18 cellular contexts compared by ENCODE assay signal in the genomic region with DNA sequence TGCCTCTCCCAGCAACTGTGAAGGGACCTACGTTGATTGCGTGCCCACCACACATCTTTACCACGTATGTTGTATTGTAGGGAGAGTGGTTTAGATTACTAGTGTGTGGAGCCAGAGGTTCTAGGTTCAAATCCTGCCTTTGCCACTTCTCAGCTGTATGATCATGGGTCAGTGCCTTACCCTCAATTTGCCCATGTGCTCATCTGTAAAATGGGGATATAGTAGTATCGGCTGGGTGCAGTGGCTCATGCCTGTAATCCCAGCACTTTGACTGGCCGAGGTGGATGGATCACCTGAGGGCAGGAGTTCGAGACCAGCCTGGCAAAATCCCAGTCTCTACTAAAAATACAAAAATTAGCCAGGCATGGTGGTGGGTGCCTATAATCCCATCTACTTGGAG. TPM values are rescaled to one million over a fixed set of nuclear protein-coding genes. Genes with fewer than 3 reads are reported as not detected.
DNase-seq lines count a peak whose midpoint lies in the region; ATAC-seq and TF ChIP-seq lines count a peak whose summit lies in the region.
"Had no signal": no experiment of that assay in that cellular context is flagged by ENCODE, and none has a peak within 500 bp of the region (broad histone marks: within the 10 kb centered on the region; RNA-seq: fewer than 3 reads in every experiment).

No MANE protein-coding gene starts in this region.

- in situ Hi-C loops in Panc1 (cut with HindIII; ENCODE audit: low pct_unique_long_range_greater_than_20kb, low sequenced_read_pairs), result no loop called here

- H3K36me3 ChIP-seq in Panc1 (ENCODE audit: control insufficient read depth, insufficient read depth, low read length) (peaks cover 8% of the 10 kb centered on the region; the same call in 1 of the 2 replicates), duodenal mucosa (ENCODE audit: control insufficient read depth in 1 of 2, insufficient read depth in 2 of 2, low read length in 2 of 2) (peaks cover 23 to 41% of the 10 kb centered on the region in 2 donors), neuronal stem cell (replicated peaks in 1 of 2; ENCODE audit: control insufficient read depth in 2 of 2, insufficient read depth in 2 of 2, low read length in 2 of 2) (peaks cover 23 to 24% of the 10 kb centered on the region in 2 donors)

- intact Hi-C loops in Panc1 (cut with micrococcal nuclease; ENCODE audit: unreplicated experiment), result no loop called here
- intact Hi-C loops in sciatic nerve (cut with DNase I), result no loop called here

- H3K14ac ChIP-seq in neuronal stem cell (ENCODE audit: low read length), result no peak overlapping the region

- BruUV-seq in Panc1 (replicated peaks; lab: Mats Ljungman, UMichigan), result no TSS peak

- no peak overlapping the region for H2BK15ac ChIP-seq in neuronal stem cell (ENCODE audit: low read length)

- H3K18ac ChIP-seq in neuronal stem cell (ENCODE audit: low read length), result no peak overlapping the region

- no peak overlapping the region for H2BK120ac ChIP-seq in neuronal stem cell (ENCODE audit: low read depth, low read length)

- H3K4ac ChIP-seq in neuronal stem cell (ENCODE audit: low read length), result no peak overlapping the region

- H3K27ac ChIP-seq in Panc1 (ENCODE audit: low read length) (no peak overlapping the region), duodenal mucosa (ENCODE audit: low read depth, low read length) (peak overlapping the region; percentile 53), neuronal stem cell (replicated peaks; ENCODE audit: low read length) (no peak overlapping the region)

- WGBS in neuronal stem cell (ENCODE audit: extremely low coverage in 2 of 2, insufficient read length in 2 of 2, insufficient replicate concordance in 1 of 2), 2 donors, result no CpG with 5 or more reads among the region's 6 CpGs

- H2AK5ac ChIP-seq in neuronal stem cell (ENCODE audit: low read depth, low read length), result peak overlapping the region; percentile 46

- H2BK12ac ChIP-seq in neuronal stem cell (ENCODE audit: low read length), result no peak overlapping the region

- POLR2A ChIA-PET in Panc1 (lab: Charles Lee), result interaction anchor here (1.4 kb wide), 1 partner anchor 17 kb away, joined by 3 read pairs; no protein-coding TSS in a partner anchor

- no peak overlapping the region for H2BK5ac ChIP-seq in neuronal stem cell (ENCODE audit: low read length)

- no peak overlapping the region for H4K91ac ChIP-seq in neuronal stem cell (ENCODE audit: low read depth, low read length, poor library complexity)

- no peaks in the 10 kb centered on the region for H3K79me1 ChIP-seq in neuronal stem cell (ENCODE audit: low read depth, low read length)

- TF ChIP-seq CTCF in Panc1 (IDR thresholded peaks at IDR 0.05), result no peak

- peak overlapping the region; percentile 47 to 61 for H3K9ac ChIP-seq in duodenal mucosa (ENCODE audit: low read depth in 1 of 2, low read length in 2 of 2)
- H3K9ac ChIP-seq in neuronal stem cell (ENCODE audit: low read depth, low read length, poor library complexity), result no peak overlapping the region

- H3K23ac ChIP-seq in neuronal stem cell (ENCODE audit: low read depth, low read length, poor library complexity), result no peak overlapping the region

- no peak for DNase-seq in Panc1 (ENCODE audit: low read depth, low spot score)
- DNase-seq in neuronal stem cell (ENCODE audit: low spot score), result no peak
- DNase-seq in sciatic nerve (ENCODE audit: low spot score), result no peak
- DNase-seq in COR-L47 (lab: John Stamatoyannopoulos, UW), result no peak
- no peak for DNase-seq in activated naive CD4-positive, alpha-beta T cell treated with Interleukin-2 at 50 U/mL for 16 hours
- DNase-seq: CD4-positive, CD25-positive, alpha-beta regulatory T cell; HCEC 1CT; KG1; NCI-H1694 treated with DMSO at 0.1 percent for 48 hours; NCI-H2227 treated with DMSO at 0.1 percent for 48 hours; NCI-H510A treated with DMSO at 0.1 percent for 48 hours; NCI-H774; OCI-M1; RPMI8226; SIG-M5 had no signal

- ATAC-seq in Panc1 (peak; percentile 1; the same call in 1 of the 2 replicates), sciatic nerve (no peak), HG03378 (IDR thresholded peaks at IDR 0.05; ENCODE audit: unreplicated experiment) (no peak)

- H3K4me3 ChIP-seq in Panc1 (ENCODE audit: low read depth in 2 of 2, low read length in 2 of 2) (no peak overlapping the region), duodenal mucosa (ENCODE audit: low read depth in 1 of 2, low read length in 2 of 2) (peak overlapping the region; percentile 47 to 57), neuronal stem cell (ENCODE audit: low read length in 2 of 2) (no peak overlapping the region)

- H3K4me2 ChIP-seq in neuronal stem cell (ENCODE audit: insufficient read depth, low read length, poor library complexity, severe bottlenecking), result no peak overlapping the region

- CTCF ChIA-PET in Panc1 (lab: Charles Lee), result interaction anchor here (0.7 kb wide), 1 partner anchor 11 kb away, joined by 4 read pairs; no protein-coding TSS in a partner anchor

- no peak overlapping the region for H2AFZ ChIP-seq in neuronal stem cell (ENCODE audit: low read length)

- no peaks in the 10 kb centered on the region for H3K9me3 ChIP-seq in Panc1 (ENCODE audit: control insufficient read depth, insufficient read depth, low read depth, low read length)
- no peaks in the 10 kb centered on the region for H3K9me3 ChIP-seq in duodenal mucosa (ENCODE audit: control insufficient read depth in 1 of 2, low read length in 2 of 2)
- H3K9me3 ChIP-seq in neuronal stem cell (replicated peaks in 1 of 2; ENCODE audit: control insufficient read depth in 2 of 2, insufficient read depth in 1 of 2, low read depth in 1 of 2, low read length in 2 of 2), result peaks cover 0 to 1% of the 10 kb centered on the region in 2 donors

- H3K4me1 ChIP-seq in Panc1 (ENCODE audit: control insufficient read depth, insufficient read depth, low read length), result peaks cover 4% of the 10 kb centered on the region; the same call in 1 of the 2 replicates
- peaks cover 33 to 41% of the 10 kb centered on the region in 2 donors for H3K4me1 ChIP-seq in duodenal mucosa (ENCODE audit: control insufficient read depth in 1 of 2, insufficient read depth in 2 of 2, low read length in 2 of 2)
- no peaks in the 10 kb centered on the region for H3K4me1 ChIP-seq in neuronal stem cell (ENCODE audit: control insufficient read depth in 2 of 2, insufficient read depth in 1 of 2, low read depth in 1 of 2, low read length in 2 of 2)

- no peak overlapping the region for H4K8ac ChIP-seq in neuronal stem cell (ENCODE audit: low read depth, low read length)

- no peaks in the 10 kb centered on the region for H3K27me3 ChIP-seq in Panc1 (ENCODE audit: control insufficient read depth, insufficient read depth, low read length)
- no peaks in the 10 kb centered on the region for H3K27me3 ChIP-seq in duodenal mucosa (ENCODE audit: control insufficient read depth in 1 of 2, insufficient read depth in 2 of 2, low read length in 2 of 2)
- no peaks in the 10 kb centered on the region for H3K27me3 ChIP-seq in neuronal stem cell (ENCODE audit: control insufficient read depth in 3 of 3, insufficient read depth in 3 of 3, low read depth in 1 of 3, low read length in 3 of 3)

RNA-seq across cellular contexts. Expression of gene LGALS4, which starts 0.6 kb away (rescaled TPM):
- total RNA-seq in Panc1 (2021; ENCODE audit: unreplicated experiment) (3.9 TPM), sciatic nerve (1.3 TPM)
- polyA plus RNA-seq in Panc1 (2012; ENCODE audit: insufficient read length), result 7.6 TPM
- polyA plus RNA-seq in neuronal stem cell (2013, experiment 1 of 2), result 0.36 TPM
- polyA plus RNA-seq in neuronal stem cell (2013, experiment 2 of 2), result 0.42 TPM

RNA-seq across cellular contexts. Expression of gene ECH1, which starts 18.3 kb away (rescaled TPM):
- total RNA-seq in Panc1 (2021; ENCODE audit: unreplicated experiment), result 945 TPM
- polyA plus RNA-seq in Panc1 (2012; ENCODE audit: insufficient read length), result 2,203 TPM
- 153 TPM for polyA plus RNA-seq in neuronal stem cell (2013, experiment 1 of 2)
- 162 TPM for polyA plus RNA-seq in neuronal stem cell (2013, experiment 2 of 2)
- total RNA-seq in sciatic nerve, result 106 TPM

RNA-seq across cellular contexts. Expression of gene LGALS7B, which starts 24.3 kb away (rescaled TPM):
- total RNA-seq in Panc1 (2021; ENCODE audit: unreplicated experiment) (3.6 TPM), sciatic nerve (not detected)
- polyA plus RNA-seq in Panc1 (2012; ENCODE audit: insufficient read length), result 8.1 TPM
- polyA plus RNA-seq in neuronal stem cell (2013, experiment 1 of 2), result not detected
- not detected for polyA plus RNA-seq in neuronal stem cell (2013, experiment 2 of 2)
- total RNA-seq: CD4-positive, CD25-positive, alpha-beta regulatory T cell had no signal
- polyA plus RNA-seq: AG04450; CD4-positive, CD25-positive, alpha-beta regulatory T cell had no signal

RNA-seq across cellular contexts. Expression of gene HNRNPL, which starts 36.5 kb away (rescaled TPM):
- total RNA-seq in Panc1 (2021; ENCODE audit: unreplicated experiment), result 749 TPM
- 460 TPM for polyA plus RNA-seq in Panc1 (2012; ENCODE audit: insufficient read length)
- 340 TPM for polyA plus RNA-seq in neuronal stem cell (2013, experiment 1 of 2)
- 361 TPM for polyA plus RNA-seq in neuronal stem cell (2013, experiment 2 of 2)
- total RNA-seq in sciatic nerve, result 192 TPM

RNA-seq across cellular contexts. Expression of gene LGALS7, which starts 40.0 kb away (rescaled TPM):
- not detected for total RNA-seq in Panc1 (2021; ENCODE audit: unreplicated experiment)
- polyA plus RNA-seq in Panc1 (2012; ENCODE audit: insufficient read length), result not detected
- polyA plus RNA-seq in neuronal stem cell (2013, experiment 1 of 2), result 0.18 TPM
- not detected for polyA plus RNA-seq in neuronal stem cell (2013, experiment 2 of 2)
- not detected for total RNA-seq in sciatic nerve
- total RNA-seq: CD4-positive, CD25-positive, alpha-beta regulatory T cell had no signal
- polyA plus RNA-seq: AG04450; CD4-positive, CD25-positive, alpha-beta regulatory T cell had no signal

Comparison
In these comparisons a context has a peak if more than half of its experiments do, and no peak if none do; other contexts are left out.
1. H3K4me3 ChIP-seq: peak in duodenal mucosa (2 of 2); none in Panc1 (0 of 2) and neuronal stem cell (0 of 2).